In genomic region chr19:10960314-10961072, GRCh38 we compare ENCODE assay signal across 1 cellular context.
TF ChIP-seq lines count a peak whose summit lies in the region.

TSS of gene SMARCA4 (plus strand) at chr19:10961030. CDS start at chr19:10984152, 23,122 bp downstream.

TF ChIP-seq in HepG2, 621 proteins besides CTCF, POLR2A, EP300 and RAD21 (continued from another document):
- TF ChIP-seq ZNF746 (CRISPR knock-in tag; IDR thresholded peaks at IDR 0.05): no peak; the same call in 1 of the 2 replicates
